Comparison of ENCODE assay signal across 8 cellular contexts in the genomic region with DNA sequence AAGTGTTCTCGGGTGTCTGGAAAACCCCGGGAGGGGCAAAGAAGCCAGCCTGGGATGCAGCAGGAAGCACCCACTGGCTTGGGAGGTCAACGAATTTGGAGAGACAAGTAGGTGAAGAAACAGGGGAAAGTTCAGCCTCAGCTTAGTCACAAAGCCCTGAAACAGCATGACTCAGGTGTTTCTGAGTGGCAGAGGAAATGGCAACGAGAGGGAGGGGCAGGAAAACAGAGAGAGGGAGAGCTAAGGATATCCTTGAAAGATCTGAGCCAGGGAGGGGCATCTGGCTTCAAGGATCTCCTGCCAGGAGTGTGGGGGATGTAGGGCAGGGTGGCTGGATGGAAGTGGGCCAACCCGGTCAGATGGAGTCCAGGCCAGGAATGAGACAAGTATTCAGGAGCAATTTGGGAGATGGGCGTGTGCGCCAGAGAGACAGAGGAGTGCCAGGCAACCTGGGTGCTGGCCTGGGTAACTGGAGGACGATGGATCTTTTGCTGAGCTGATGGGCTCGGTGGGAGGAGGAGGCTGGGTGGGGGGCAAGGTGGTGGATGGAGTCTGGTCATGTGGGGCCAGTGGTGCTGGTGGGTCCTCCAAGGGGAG. TPM values are rescaled to one million over a fixed set of nuclear protein-coding genes. Genes with fewer than 3 reads are reported as not detected.
A peak's percentile ranks its signal among the peaks of the same experiment; 100 is the strongest.
DNase-seq lines count a peak whose midpoint lies in the region; ATAC-seq and TF ChIP-seq lines count a peak whose summit lies in the region.

No MANE protein-coding gene starts in this region.

- no peaks in the 10 kb centered on the region for H3K36me3 ChIP-seq in esophagus (ENCODE audit: control insufficient read depth in 2 of 2, insufficient read depth in 2 of 2, low read length in 1 of 2)
- H3K36me3 ChIP-seq in parathyroid adenoma (ENCODE audit: control insufficient read depth, insufficient read depth, low read length) = no peaks in the 10 kb centered on the region

- no peak overlapping the region for H3K4me3 ChIP-seq in esophagus (ENCODE audit: low read depth in 1 of 2, low read length in 2 of 2)
- H3K4me3 ChIP-seq in parathyroid adenoma (ENCODE audit: low read depth, low read length) = no peak overlapping the region

- no peak overlapping the region for H3K9ac ChIP-seq in parathyroid adenoma

- in situ Hi-C loops in KBM-7 (cut with MboI; ENCODE audit: low pct_unique_long_range_greater_than_20kb, low sequenced_read_pairs) = no loop called here

- H3K9me3 ChIP-seq in esophagus (ENCODE audit: control insufficient read depth in 2 of 2, insufficient read depth in 1 of 2, low read depth in 1 of 2, low read length in 1 of 2) (no peaks in the 10 kb centered on the region), parathyroid adenoma (ENCODE audit: control insufficient read depth, low read length) (no peaks in the 10 kb centered on the region)

- H3K27ac ChIP-seq in esophagus (ENCODE audit: low read depth in 2 of 2, low read length in 1 of 2) = peak overlapping the region; percentile 49 to 81
- peak overlapping the region; percentile 95 for H3K27ac ChIP-seq in parathyroid adenoma

- H3K4me1 ChIP-seq in esophagus (ENCODE audit: control insufficient read depth in 2 of 2, insufficient read depth in 2 of 2, low read length in 1 of 2) = peaks cover 0 to 24% of the 10 kb centered on the region in 2 donors
- peaks cover 49% of the 10 kb centered on the region for H3K4me1 ChIP-seq in parathyroid adenoma

- H3K4me2 ChIP-seq in parathyroid adenoma (ENCODE audit: low read length) = peak overlapping the region; percentile 48

- H2AFZ ChIP-seq in parathyroid adenoma = peak overlapping the region; percentile 74

- no peak for TF ChIP-seq CTCF in parathyroid adenoma (IDR thresholded peaks at IDR 0.05)

- 28 to 30% methylated on average over 9 of the region's 9 CpGs for WGBS in esophagus, 2 donors

- no peaks in the 10 kb centered on the region for H3K27me3 ChIP-seq in esophagus (ENCODE audit: control insufficient read depth in 1 of 2, insufficient read depth in 2 of 2, low read length in 2 of 2)
- H3K27me3 ChIP-seq in parathyroid adenoma (ENCODE audit: control insufficient read depth, insufficient read depth, low read length) = no peaks in the 10 kb centered on the region

- H3K79me2 ChIP-seq in parathyroid adenoma = no peaks in the 10 kb centered on the region

- DNase-seq in DMS 273 treated with DMSO at 0.1 percent for 48 hours (lab: John Stamatoyannopoulos, UW) = peak; percentile 81
- peak; percentile 32 for DNase-seq in KBM-7
- peak; percentile 68 for DNase-seq in UCSD-AML1 (lab: John Stamatoyannopoulos, UW; ENCODE audit: unreplicated experiment)
- DNase-seq in effector CD4-positive, alpha-beta T cell = no peak
- DNase-seq in NCI-H1092 (lab: John Stamatoyannopoulos, UW) = no peak

- no peak for ATAC-seq in HG03432 (IDR thresholded peaks at IDR 0.05; ENCODE audit: unreplicated experiment)

RNA-seq across cellular contexts. Expression of gene ABCC3, which starts 27.2 kb away (rescaled TPM):
- polyA plus RNA-seq in esophagus = 10 to 100 TPM; 17.7 to 32.0 TPM

RNA-seq across cellular contexts. Expression of gene ANKRD40, which starts 45.8 kb away (rescaled TPM):
- 1 to 10 TPM; 7.2 to 7.5 TPM for polyA plus RNA-seq in esophagus

RNA-seq across cellular contexts. Expression of gene LUC7L3, which starts 57.5 kb away (rescaled TPM):
- 10 to 100 TPM; 46.6 to 80.7 TPM for polyA plus RNA-seq in esophagus

Comparison
In these comparisons a context has a peak if more than half of its experiments do, and no peak if none do; other contexts are left out.
1. DNase-seq: peak in DMS 273 treated with DMSO at 0.1 percent for 48 hours (single experiment), KBM-7 (single experiment) and UCSD-AML1 (single experiment); none in effector CD4-positive, alpha-beta T cell (single experiment) and NCI-H1092 (single experiment).